6 cellular contexts compared by ENCODE assay signal in genomic region chr14:21781543-21781942, GRCh38.
"Had no signal": no experiment of that assay in that cellular context is flagged by ENCODE, and none has a peak within 500 bp of the region (broad histone marks: within the 10 kb centered on the region; RNA-seq: fewer than 3 reads in every experiment).

No MANE protein-coding gene starts in this region.

- H3K4me2 ChIP-seq: GM23338 had no signal

- FAIRE-seq: H1, H54, HTR-8/SVneo had no signal

- H3K4me3 ChIP-seq: GM23338 had no signal

- H2AFZ ChIP-seq: GM23338 had no signal

- DNase-seq: H9, HCEC 1CT had no signal
